ENCODE assay signal across 1 cellular context in genomic region chr7:75878769-75879596, GRCh38.
TF ChIP-seq lines count a peak whose summit lies in the region.

TSS of gene RHBDD2 (plus strand) at chr7:75879034. CDS start at chr7:75879083, 49 bp downstream.

TF ChIP-seq in HepG2, 621 proteins besides CTCF, POLR2A, EP300 and RAD21 (continued from another document and continues in another):
- TF ChIP-seq MNT (IDR thresholded peaks at IDR 0.05) = no peak
- TF ChIP-seq ZNF138 (CRISPR knock-in tag; IDR thresholded peaks at IDR 0.05; ENCODE audit: low read depth) = peak; percentile 41; the same call in 1 of the 2 replicates
- TF ChIP-seq LBX2 (CRISPR knock-in tag; IDR thresholded peaks at IDR 0.05; ENCODE audit: borderline replicate concordance) = no peak
- no peak for TF ChIP-seq ATAD3A (CRISPR knock-in tag; IDR thresholded peaks at IDR 0.05)
- TF ChIP-seq HMGXB3 (CRISPR knock-in tag; IDR thresholded peaks at IDR 0.05; ENCODE audit: borderline replicate concordance) = no peak
- TF ChIP-seq ZNF784 (CRISPR knock-in tag; IDR thresholded peaks at IDR 0.05; ENCODE audit: borderline replicate concordance) = peak; percentile 86
- peak; percentile 80 for TF ChIP-seq BCL3 (CRISPR knock-in tag; IDR thresholded peaks at IDR 0.05)
- no peak for TF ChIP-seq KAT2B (IDR thresholded peaks at IDR 0.05; ENCODE audit: borderline replicate concordance, low read depth, low read length)
- TF ChIP-seq ZFP41 (CRISPR knock-in tag; IDR thresholded peaks at IDR 0.05; ENCODE audit: borderline replicate concordance) = no peak
- peak; percentile 98 for TF ChIP-seq ZNF883 (CRISPR knock-in tag; IDR thresholded peaks at IDR 0.05; ENCODE audit: not compliant biosample characterization)
- TF ChIP-seq ZFP91 (CRISPR knock-in tag; IDR thresholded peaks at IDR 0.05; ENCODE audit: borderline replicate concordance) = peak; percentile 86; the same call in 1 of the 2 replicates
- TF ChIP-seq ZNF180 (CRISPR knock-in tag; IDR thresholded peaks at IDR 0.05; ENCODE audit: borderline replicate concordance, low read depth) = no peak
- TF ChIP-seq ZBTB33 (CRISPR knock-in tag; IDR thresholded peaks at IDR 0.05) = no peak
- no peak for TF ChIP-seq ZEB1 (IDR thresholded peaks at IDR 0.05; ENCODE audit: insufficient replicate concordance, low read depth)
- TF ChIP-seq ZNF12 (CRISPR knock-in tag; IDR thresholded peaks at IDR 0.05) = peak; percentile 26; the same call in 1 of the 2 replicates
- TF ChIP-seq ZNF142 (CRISPR knock-in tag; IDR thresholded peaks at IDR 0.05) = peak; percentile 67; the same call in 1 of the 2 replicates
- 0 out of 2 replicates have a peak, but pooled peaks have one; percentile 49 for TF ChIP-seq ZNF253 (CRISPR knock-in tag; IDR thresholded peaks at IDR 0.05; ENCODE audit: borderline replicate concordance)
- no peak for TF ChIP-seq ZBTB40 (IDR thresholded peaks at IDR 0.05)
- TF ChIP-seq ZBTB40 (CRISPR knock-in tag; IDR thresholded peaks at IDR 0.05) = peak; percentile 80; the same call in 1 of the 2 replicates
